8 cellular contexts compared by ENCODE assay signal in the genomic region with DNA sequence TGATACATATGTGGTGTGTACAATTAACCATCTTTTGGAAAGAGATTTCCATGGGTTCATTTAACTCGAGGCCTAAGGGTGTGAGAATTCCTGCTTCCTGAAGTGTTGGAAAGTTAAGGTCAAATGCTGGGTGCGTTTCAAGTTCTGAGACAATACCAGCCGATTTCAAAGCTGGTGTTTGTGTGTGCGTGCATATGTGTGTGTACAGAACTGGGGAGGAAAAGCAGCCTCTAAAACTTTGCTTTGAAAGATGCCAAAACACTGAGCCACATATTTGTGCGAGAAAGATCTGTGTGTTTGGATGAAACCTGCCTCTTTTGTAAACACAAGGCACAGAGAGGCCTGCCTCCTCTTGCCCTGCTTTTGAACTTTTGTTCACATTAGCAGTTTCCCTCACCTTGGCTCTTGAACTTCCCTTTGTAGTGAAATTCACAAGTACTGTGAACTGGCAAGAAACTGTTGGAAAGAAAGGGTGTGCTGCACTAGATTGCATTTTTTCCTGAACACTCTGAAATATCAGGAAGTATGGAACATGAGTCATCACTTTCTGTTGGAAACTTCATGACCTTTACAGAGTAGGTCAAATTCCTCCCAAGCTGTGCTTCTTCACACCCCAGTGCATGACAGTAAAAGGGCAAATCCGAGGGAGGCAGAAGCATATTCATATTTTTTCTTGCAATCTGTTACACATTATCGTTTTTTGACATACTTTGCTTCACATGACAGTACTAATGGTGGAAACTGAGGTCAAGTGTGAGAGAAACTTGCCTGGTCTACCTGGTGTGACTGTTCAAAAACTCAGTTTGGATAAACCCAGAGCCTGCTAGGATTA. TPM values are rescaled to one million over a fixed set of nuclear protein-coding genes. Genes with fewer than 3 reads are reported as not detected.
DNase-seq lines count a peak whose midpoint lies in the region; ATAC-seq, FAIRE-seq and TF ChIP-seq lines count a peak whose summit lies in the region.

No MANE protein-coding gene starts in this region.

- H3K9me3 ChIP-seq in SJSA1 (replicated peaks) (no peaks in the 10 kb centered on the region), pancreas (no peaks in the 10 kb centered on the region)

- H3K4me3 ChIP-seq in SJSA1 (no peak overlapping the region), fibroblast of pulmonary artery (replicated peaks; ENCODE audit: low read depth, low read length) (no peak overlapping the region), pancreas (no peak overlapping the region)

- intact Hi-C loops in pancreas (cut with DNase I), result no loop called here

- WGBS in pancreas, 2 donors, result 38 to 40% methylated on average over 7 of the region's 7 CpGs

- FAIRE-seq in pancreas (lab: Jason Lieb, UNC), result peak; percentile 91

- peak overlapping the region; percentile 72; the same call in 1 of the 2 replicates for H3K27ac ChIP-seq in C4-2B
- peak overlapping the region; percentile 90 for H3K27ac ChIP-seq in SJSA1
- H3K27ac ChIP-seq in pancreas, result peak overlapping the region; percentile 28 to 75 (median 54)

- H3K4me1 ChIP-seq in SJSA1 (replicated peaks) (peaks cover 36% of the 10 kb centered on the region), pancreas (peaks cover 0 to 10% (median 3%) of the 10 kb centered on the region in 3 donors)

- TF ChIP-seq CTCF in C4-2B (conservative IDR thresholded peaks at IDR 0.05), result no peak
- no peak for TF ChIP-seq CTCF in fibroblast of pulmonary artery (IDR thresholded peaks at IDR 0.05; ENCODE audit: low read length, missing control alignments)
- TF ChIP-seq CTCF in pancreas (IDR thresholded peaks at IDR 0.05), result no peak

- no peaks in the 10 kb centered on the region for H3K36me3 ChIP-seq in SJSA1
- no peaks in the 10 kb centered on the region for H3K36me3 ChIP-seq in pancreas

- DNase-seq in SJSA1 (ENCODE audit: low read depth in 1 of 2, low spot score in 2 of 2), result peak; percentile 70 to 93
- DNase-seq in fibroblast of pulmonary artery (ENCODE audit: low read depth), result peak; percentile 96
- DNase-seq in pancreas, result peak in 1 of 6 donors; percentile 24
- no peak for DNase-seq in DMS153 treated with DMSO at 0.1 percent for 48 hours (lab: John Stamatoyannopoulos, UW; ENCODE audit: unreplicated experiment)
- DNase-seq in NCI-H1105 (lab: John Stamatoyannopoulos, UW), result no peak
- no peak for DNase-seq in activated CD4-positive, alpha-beta T cell treated with anti-CD3 and anti-CD28 coated beads, Interleukin-2, amount 50 U/mL, for 1 hour

- ATAC-seq in pancreas (peak; percentile 86 to 96 (median 92)), HG02623 (IDR thresholded peaks at IDR 0.05; ENCODE audit: unreplicated experiment) (no peak)

- H3K27me3 ChIP-seq in SJSA1 (replicated peaks), result no peaks in the 10 kb centered on the region
- no peaks in the 10 kb centered on the region for H3K27me3 ChIP-seq in pancreas

RNA-seq across cellular contexts. Expression of a gene that starts 20.0 kb away (rescaled TPM):
- total RNA-seq in SJSA1 (2014; rRNA removed; shearing (Covaris generic)), result 26.4 and 28.1 TPM in 2 replicates
- 1 to 10 TPM; 1.3 to 5.6 (median 4.6) TPM for total RNA-seq in pancreas
- 1 to 10 TPM; 4.2 to 7.0 TPM for polyA plus RNA-seq in pancreas

Comparison
In these comparisons a context has a peak if more than half of its experiments do, and no peak if none do; other contexts are left out.
1. DNase-seq: peak in SJSA1 (2 of 2) and fibroblast of pulmonary artery (single experiment); none in DMS153 treated with DMSO at 0.1 percent for 48 hours (single experiment), NCI-H1105 (single experiment) and activated CD4-positive, alpha-beta T cell treated with anti-CD3 and anti-CD28 coated beads, Interleukin-2, amount 50 U/mL, for 1 hour (single experiment).
2. Peak in every context shown above with its lines, with median percentiles within 50 percentile points of each other: H3K27ac ChIP-seq.